ENCODE assay signal across 21 cellular contexts in genomic region chr1:238660849-238661248, GRCh38.
DNase-seq lines count a peak whose midpoint lies in the region; ATAC-seq, FAIRE-seq and TF ChIP-seq lines count a peak whose summit lies in the region.
"Had no signal": no experiment of that assay in that cellular context is flagged by ENCODE, and none has a peak within 500 bp of the region (broad histone marks: within the 10 kb centered on the region; RNA-seq: fewer than 3 reads in every experiment).

No MANE protein-coding gene starts in this region.

- WGBS in trophoblast cell (ENCODE audit: extremely low coverage, insufficient coverage, insufficient read length), result no CpG with 5 or more reads among the region's 1 CpG

- H4K12ac ChIP-seq in trophoblast cell (ENCODE audit: low read depth, low read length), result no peak overlapping the region

- H3K4me3 ChIP-seq in astrocyte (ENCODE audit: insufficient read depth, low read depth, low read length), result no peak overlapping the region
- H3K4me3 ChIP-seq in trophoblast cell (ENCODE audit: low read depth, low read length), result no peak overlapping the region
- H3K4me3 ChIP-seq: SJSA1 had no signal

- H2AK5ac ChIP-seq in trophoblast cell (ENCODE audit: low read length), result no peak overlapping the region

- H2BK5ac ChIP-seq in trophoblast cell (ENCODE audit: low read depth, low read length, poor library complexity), result no peak overlapping the region

- no peaks in the 10 kb centered on the region for H3K27me3 ChIP-seq in astrocyte (ENCODE audit: insufficient read depth, low read length)
- H3K27me3 ChIP-seq in trophoblast cell (ENCODE audit: insufficient read depth, low read length), result no peaks in the 10 kb centered on the region
- H3K27me3 ChIP-seq: SJSA1 had no signal

- ATAC-seq in GM19397 (IDR thresholded peaks at IDR 0.05; ENCODE audit: unreplicated experiment), result no peak
- ATAC-seq: PC-3 had no signal

- H3K4me1 ChIP-seq in astrocyte (ENCODE audit: insufficient read depth, low read length) (peaks cover 8% of the 10 kb centered on the region), trophoblast cell (ENCODE audit: control insufficient read depth in 1 of 2, insufficient read depth in 2 of 2, low read length in 2 of 2) (peaks cover 2 to 6% of the 10 kb centered on the region in 2 experiments)

- no peak overlapping the region for H4K8ac ChIP-seq in trophoblast cell (ENCODE audit: low read depth, low read length)

- DNase-seq in HFFc6, result peak; percentile 16
- DNase-seq in astrocyte (ENCODE audit: low read depth), result peak; percentile 91
- DNase-seq in fibroblast of peridontal ligament (ENCODE audit: extremely low read depth), result peak; percentile 78
- no peak for DNase-seq in trophoblast cell
- DNase-seq in cardiac septum (ENCODE audit: low spot score), result no peak
- no peak for DNase-seq in AG08396 (ENCODE audit: low spot score)
- no peak for DNase-seq in NCI-H2227 treated with DMSO at 0.1 percent for 48 hours (lab: John Stamatoyannopoulos, UW)
- DNase-seq: ACHN, COR-L47, NCI-H1417, NCI-H187, NCI-H345, NCI-H524 treated with DMSO at 0.1 percent for 48 hours, PC-3, SW 1271 had no signal

- H2BK12ac ChIP-seq in trophoblast cell (ENCODE audit: low read length), result peak overlapping the region; percentile 30

- H3K4me2 ChIP-seq in astrocyte (ENCODE audit: low read length), result no peak overlapping the region
- H3K4me2 ChIP-seq in trophoblast cell (ENCODE audit: low read length), result no peak overlapping the region
- H3K4me2 ChIP-seq: KMS-11 had no signal

- intact Hi-C loops in cardiac septum (cut with DNase I), result no loop called here

- H3K79me2 ChIP-seq in astrocyte (ENCODE audit: insufficient read depth, low read length) (no peaks in the 10 kb centered on the region), trophoblast cell (ENCODE audit: control insufficient read depth, insufficient read depth, low read length, poor library complexity) (no peaks in the 10 kb centered on the region)

- H3K36me3 Mint-ChIP-seq in HFFc6 (ENCODE audit: low read depth) (peaks cover 12% of the 10 kb centered on the region; the same call in 1 of the 2 replicates), astrocyte (ENCODE audit: low read depth, unreplicated experiment) (no peaks in the 10 kb centered on the region)

- H3K4me3 Mint-ChIP-seq in HFFc6, result no peak overlapping the region; the same call in 1 of the 2 replicates
- no peak overlapping the region for H3K4me3 Mint-ChIP-seq in astrocyte (ENCODE audit: unreplicated experiment)
- H3K4me3 Mint-ChIP-seq: B cell had no signal

- FAIRE-seq in astrocyte (lab: Jason Lieb, UNC), result no peak
- FAIRE-seq: GM12891, H54 had no signal

- H4K20me1 ChIP-seq in astrocyte (ENCODE audit: insufficient read depth, low read length), result no peaks in the 10 kb centered on the region

- no peak overlapping the region for H2BK120ac ChIP-seq in trophoblast cell (ENCODE audit: insufficient read depth, low read length, poor library complexity)

- no peak overlapping the region for H3K27ac ChIP-seq in astrocyte (ENCODE audit: low read depth, low read length)
- H3K27ac ChIP-seq in trophoblast cell (ENCODE audit: low read depth, low read length), result no peak overlapping the region
- H3K27ac ChIP-seq: KMS-11, SJSA1 had no signal

- H3K23ac ChIP-seq in trophoblast cell (ENCODE audit: low read length), result no peak overlapping the region

- H3K36me3 ChIP-seq in astrocyte (ENCODE audit: insufficient read depth, low read length), result no peaks in the 10 kb centered on the region
- peaks cover 0 to 2% of the 10 kb centered on the region in 2 experiments for H3K36me3 ChIP-seq in trophoblast cell (ENCODE audit: control insufficient read depth in 1 of 2, insufficient read depth in 2 of 2, low read length in 2 of 2)
- H3K36me3 ChIP-seq: SJSA1 had no signal

- H3K4me1 Mint-ChIP-seq in HFFc6 (ENCODE audit: low read depth) (peaks cover 56% of the 10 kb centered on the region), astrocyte (ENCODE audit: low read depth, unreplicated experiment) (peaks cover 12% of the 10 kb centered on the region)
- H3K4me1 Mint-ChIP-seq: B cell had no signal

- H4K91ac ChIP-seq in trophoblast cell (ENCODE audit: low read depth, low read length), result no peak overlapping the region

- no peak for TF ChIP-seq CTCF in HFFc6 (IDR thresholded peaks at IDR 0.05)
- TF ChIP-seq CTCF in astrocyte (IDR thresholded peaks at IDR 0.05; ENCODE audit: insufficient read depth, low read depth, low read length), result no peak

- no peak overlapping the region for H3K18ac ChIP-seq in trophoblast cell (ENCODE audit: low read length)

- no peaks in the 10 kb centered on the region for H3K27me3 Mint-ChIP-seq in HFFc6 (ENCODE audit: insufficient read depth)
- H3K27me3 Mint-ChIP-seq in astrocyte (ENCODE audit: low read depth, unreplicated experiment), result no peaks in the 10 kb centered on the region
- H3K27me3 Mint-ChIP-seq: B cell had no signal

- H2AFZ ChIP-seq in astrocyte (ENCODE audit: low read depth, low read length) (no peak overlapping the region), trophoblast cell (ENCODE audit: insufficient read depth, low read length, poor library complexity) (no peak overlapping the region)

- H3K9ac ChIP-seq in astrocyte (ENCODE audit: low read length) (no peak overlapping the region), trophoblast cell (ENCODE audit: low read length) (no peak overlapping the region)
- H3K9ac ChIP-seq: KMS-11 had no signal

- no peak overlapping the region for H3K14ac ChIP-seq in trophoblast cell (ENCODE audit: low read length)

- H3K27ac Mint-ChIP-seq in HFFc6, result peak overlapping the region; percentile 62; the same call in 1 of the 2 replicates
- H3K27ac Mint-ChIP-seq in astrocyte (ENCODE audit: unreplicated experiment), result no peak overlapping the region
- H3K27ac Mint-ChIP-seq: B cell had no signal

- no peak overlapping the region for H3K4ac ChIP-seq in trophoblast cell (ENCODE audit: low read depth, low read length)

- peaks cover 5% of the 10 kb centered on the region for H3K79me1 ChIP-seq in trophoblast cell (ENCODE audit: low read length)

- no peaks in the 10 kb centered on the region for H3K9me3 ChIP-seq in astrocyte (ENCODE audit: insufficient read depth, low read depth, low read length)
- H3K9me3 ChIP-seq in trophoblast cell (ENCODE audit: insufficient read depth, low read depth, low read length), result no peaks in the 10 kb centered on the region

- H3K9me3 Mint-ChIP-seq in HFFc6 (no peaks in the 10 kb centered on the region), astrocyte (ENCODE audit: unreplicated experiment) (peaks cover 5% of the 10 kb centered on the region)

Comparison
In these comparisons a context has a peak if more than half of its experiments do, and no peak if none do; other contexts are left out.
1. DNase-seq: peak in HFFc6 (single experiment), astrocyte (single experiment) and fibroblast of peridontal ligament (single experiment); none in trophoblast cell (0 of 2), cardiac septum (single experiment), AG08396 (single experiment) and NCI-H2227 treated with DMSO at 0.1 percent for 48 hours (single experiment).